Comparison of ENCODE assay signal across 7 cellular contexts in genomic region chr6:38673397-38674165, GRCh38. TPM values are rescaled to one million over a fixed set of nuclear protein-coding genes. Genes with fewer than 3 reads are reported as not detected.
A peak's percentile ranks its signal among the peaks of the same experiment; 100 is the strongest.
DNase-seq lines count a peak whose midpoint lies in the region; ATAC-seq lines count a peak whose summit lies in the region.
"Had no signal": no experiment of that assay in that cellular context is flagged by ENCODE, and none has a peak within 500 bp of the region (broad histone marks: within the 10 kb centered on the region; RNA-seq: fewer than 3 reads in every experiment).

No MANE protein-coding gene starts in this region.

- H3K27me3 Mint-ChIP-seq in activated naive CD4-positive, alpha-beta T cell treated with anti-CD3 and anti-CD28 coated beads for 36 hours (ENCODE audit: low read depth): no peaks in the 10 kb centered on the region
- H3K27me3 Mint-ChIP-seq in activated T-cell treated with anti-CD3 and anti-CD28 coated beads, Interleukin-2, amount 50 U/mL, for 4 hours (ENCODE audit: low read depth): no peaks in the 10 kb centered on the region
- H3K27me3 Mint-ChIP-seq in stimulated activated memory B cell treated with anti-CD40 and anti-IgM and Interleukin-4, amounts not matched to agents 10 μg/mL and 1 μg/mL and 100 μg/mL, for 72 hours: no peaks in the 10 kb centered on the region

- H3K27ac Mint-ChIP-seq in activated naive CD4-positive, alpha-beta T cell treated with anti-CD3 and anti-CD28 coated beads for 36 hours: peak overlapping the region; percentile 90
- peak overlapping the region; percentile 44 for H3K27ac Mint-ChIP-seq in stimulated activated memory B cell treated with anti-CD40 and anti-IgM and Interleukin-4, amounts not matched to agents 10 μg/mL and 1 μg/mL and 100 μg/mL, for 72 hours

- H3K4me1 Mint-ChIP-seq in activated naive CD4-positive, alpha-beta T cell treated with anti-CD3 and anti-CD28 coated beads for 36 hours (ENCODE audit: low read depth): peaks cover 56% of the 10 kb centered on the region
- peaks cover 41% of the 10 kb centered on the region for H3K4me1 Mint-ChIP-seq in activated T-cell treated with anti-CD3 and anti-CD28 coated beads, Interleukin-2, amount 50 U/mL, for 4 hours (ENCODE audit: low read depth)
- H3K4me1 Mint-ChIP-seq in stimulated activated memory B cell treated with anti-CD40 and anti-IgM and Interleukin-4, amounts not matched to agents 10 μg/mL and 1 μg/mL and 100 μg/mL, for 72 hours: peaks cover 53% of the 10 kb centered on the region

- CTCF ChIA-PET in activated naive CD4-positive, alpha-beta T cell treated with anti-CD3 and anti-CD28 coated beads for 36 hours (lab: Charles Lee): no interaction called here

- H3K4me3 Mint-ChIP-seq in activated naive CD4-positive, alpha-beta T cell treated with anti-CD3 and anti-CD28 coated beads for 36 hours: no peak overlapping the region
- H3K4me3 Mint-ChIP-seq in activated T-cell treated with anti-CD3 and anti-CD28 coated beads, Interleukin-2, amount 50 U/mL, for 4 hours: peak overlapping the region; percentile 4
- H3K4me3 Mint-ChIP-seq in stimulated activated memory B cell treated with anti-CD40 and anti-IgM and Interleukin-4, amounts not matched to agents 10 μg/mL and 1 μg/mL and 100 μg/mL, for 72 hours: no peak overlapping the region

- intact Hi-C loops in activated naive CD4-positive, alpha-beta T cell treated with anti-CD3 and anti-CD28 coated beads for 36 hours (cut with micrococcal nuclease): loop anchor here (2.0 to 10.0 kb wide), 9 partner anchors 41 to 1159 kb away; partner anchors contain the start of genes DNAH8 and ZFAND3

- peak; percentile 70 for DNase-seq in activated naive CD4-positive, alpha-beta T cell treated with anti-CD3 and anti-CD28 coated beads for 36 hours
- DNase-seq in activated naive CD4-positive, alpha-beta T cell treated with anti-CD3 and anti-CD28 coated beads, Interleukin-2, amount 50 U/mL, for 16 hours: no peak
- DNase-seq in activated T-cell treated with anti-CD3 and anti-CD28 coated beads, Interleukin-2, amount 50 U/mL, for 4 hours: no peak
- DNase-seq in islet precursor cell (no peak), occipital lobe (lab: John Stamatoyannopoulos, UW) (no peak)

- H3K36me3 Mint-ChIP-seq in activated naive CD4-positive, alpha-beta T cell treated with anti-CD3 and anti-CD28 coated beads for 36 hours (ENCODE audit: low read depth): peaks cover 41% of the 10 kb centered on the region
- H3K36me3 Mint-ChIP-seq in activated T-cell treated with anti-CD3 and anti-CD28 coated beads, Interleukin-2, amount 50 U/mL, for 4 hours (ENCODE audit: insufficient read depth): peaks cover 31% of the 10 kb centered on the region
- H3K36me3 Mint-ChIP-seq in stimulated activated memory B cell treated with anti-CD40 and anti-IgM and Interleukin-4, amounts not matched to agents 10 μg/mL and 1 μg/mL and 100 μg/mL, for 72 hours: peaks cover 42% of the 10 kb centered on the region

- ATAC-seq in activated T-cell treated with anti-CD3 and anti-CD28 coated beads, Interleukin-2, amount 50 U/mL, for 4 hours: peak; percentile 67 to 69
- no peak for ATAC-seq in stimulated activated memory B cell treated with anti-CD40 and anti-IgM and Interleukin-4, amounts not matched to agents 10 μg/mL and 1 μg/mL and 100 μg/mL, for 72 hours

- peaks cover 9% of the 10 kb centered on the region for H3K9me3 Mint-ChIP-seq in activated naive CD4-positive, alpha-beta T cell treated with anti-CD3 and anti-CD28 coated beads for 36 hours
- no peaks in the 10 kb centered on the region for H3K9me3 Mint-ChIP-seq in activated T-cell treated with anti-CD3 and anti-CD28 coated beads, Interleukin-2, amount 50 U/mL, for 4 hours
- H3K9me3 Mint-ChIP-seq in stimulated activated memory B cell treated with anti-CD40 and anti-IgM and Interleukin-4, amounts not matched to agents 10 μg/mL and 1 μg/mL and 100 μg/mL, for 72 hours: no peaks in the 10 kb centered on the region

RNA-seq across cellular contexts. Expression of gene GLO1, which starts 29.4 kb away (rescaled TPM):
- total RNA-seq in activated naive CD4-positive, alpha-beta T cell treated with anti-CD3 and anti-CD28 coated beads for 36 hours: 100 to 1,000 TPM; 137 to 144 TPM
- 100 to 1,000 TPM in 2 of 3 donors, 10 to 100 TPM in 1; 97.3 to 140 (median 101) TPM for total RNA-seq in activated T-cell treated with anti-CD3 and anti-CD28 coated beads, Interleukin-2, amount 50 U/mL, for 4 hours
- 75.2 TPM for total RNA-seq in occipital lobe

RNA-seq across cellular contexts. Expression of gene BTBD9, which starts 33.9 kb away (rescaled TPM):
- total RNA-seq in activated naive CD4-positive, alpha-beta T cell treated with anti-CD3 and anti-CD28 coated beads for 36 hours: 10 to 100 TPM in 1 of 2 experiments, 1 to 10 TPM in 1; 9.5 to 11.1 TPM
- total RNA-seq in activated T-cell treated with anti-CD3 and anti-CD28 coated beads, Interleukin-2, amount 50 U/mL, for 4 hours: 10 to 100 TPM; 13.1 to 22.9 (median 15.5) TPM
- total RNA-seq in occipital lobe: 38.1 TPM

RNA-seq across cellular contexts. Expression of gene DNAH8, which starts 41.5 kb away (rescaled TPM):
- under 1 TPM; 0.07 to 0.15 TPM for total RNA-seq in activated naive CD4-positive, alpha-beta T cell treated with anti-CD3 and anti-CD28 coated beads for 36 hours
- total RNA-seq in activated T-cell treated with anti-CD3 and anti-CD28 coated beads, Interleukin-2, amount 50 U/mL, for 4 hours: under 1 TPM; 0.11 to 0.22 (median 0.13) TPM
- under 0.01 TPM for total RNA-seq in occipital lobe
- total RNA-seq: NCI-H460 had no signal
